In genomic region chr19:38263696-38264485, GRCh38 we compare ENCODE assay signal across 8 cellular contexts. TPM values are rescaled to one million over a fixed set of nuclear protein-coding genes. Genes with fewer than 3 reads are reported as not detected.
DNase-seq lines count a peak whose midpoint lies in the region; ATAC-seq and TF ChIP-seq lines count a peak whose summit lies in the region.

No MANE protein-coding gene starts in this region.

- TF ChIP-seq RAD21 in IMR-90 (IDR thresholded peaks at IDR 0.05; ENCODE audit: low read length), result no peak

- H3K4me1 Mint-ChIP-seq in T-cell, result peaks cover 32 to 40% (median 35%) of the 10 kb centered on the region in 3 donors

- peaks cover 3 to 5% of the 10 kb centered on the region in 2 donors for H3K27me3 Mint-ChIP-seq in T-cell

- dilution Hi-C loops in IMR-90 (cut with HindIII; ENCODE audit: low sequenced_read_pairs, unreplicated experiment), result no loop called here

- peak overlapping the region; percentile 47; the same call in 1 of the 2 replicates for H3K4ac ChIP-seq in IMR-90 (ENCODE audit: low read depth, low read length)

- H2AFZ ChIP-seq in IMR-90 (replicated peaks; ENCODE audit: low read length, poor library complexity), result peak overlapping the region; percentile 87

- no peak overlapping the region for H3K27ac ChIP-seq in IMR-90 (ENCODE audit: insufficient read depth, low read length)
- peak overlapping the region; percentile 49 for H3K27ac ChIP-seq in iPS-20b (ENCODE audit: low read length)

- peak overlapping the region; percentile 82 to 87 (median 83) for H3K4me3 Mint-ChIP-seq in T-cell

- H4K91ac ChIP-seq in IMR-90 (ENCODE audit: insufficient read depth, low read depth, low read length), result 0 out of 2 replicates have a peak overlapping the region, but pooled peaks have one; percentile 0

- H3K4me3 ChIP-seq in IMR-90 (ENCODE audit: insufficient read depth, low read depth, low read length), result peak overlapping the region; percentile 15
- peak overlapping the region; percentile 47 for H3K4me3 ChIP-seq in astrocyte of the cerebellum (ENCODE audit: low read depth, low read length)
- H3K4me3 ChIP-seq in iPS-20b (ENCODE audit: low read length), result peak overlapping the region; percentile 82; the same call in 1 of the 2 replicates

- no peak for TF ChIP-seq POLR2A in IMR-90 (IDR thresholded peaks at IDR 0.05; ENCODE audit: low read depth, low read length)

- H3K9me1 ChIP-seq in IMR-90 (ENCODE audit: insufficient read depth, low read length), result peaks cover 12% of the 10 kb centered on the region

- 0 out of 2 replicates have a peak overlapping the region, but pooled peaks have one; percentile 20 for H2AK5ac ChIP-seq in IMR-90 (ENCODE audit: low read depth, low read length)

- H3K27me3 ChIP-seq in IMR-90 (ENCODE audit: control insufficient read depth, insufficient read depth, low read length) (no peaks in the 10 kb centered on the region; the same call in 1 of the 2 replicates), iPS-20b (ENCODE audit: insufficient read depth, low read length) (no peaks in the 10 kb centered on the region)

- ATAC-seq in IMR-90 (ENCODE audit: low read depth) (peak; percentile 75), T-cell (replicated peaks in 1 of 4) (peak; percentile 86 to 93 (median 91)), HG03442 (IDR thresholded peaks at IDR 0.05; ENCODE audit: unreplicated experiment) (no peak), GM19023 (IDR thresholded peaks at IDR 0.05; ENCODE audit: unreplicated experiment) (no peak)

- peaks cover 10% of the 10 kb centered on the region for H3K4me1 ChIP-seq in IMR-90 (ENCODE audit: control insufficient read depth, insufficient read depth, low read length)
- peaks cover 30% of the 10 kb centered on the region for H3K4me1 ChIP-seq in iPS-20b (ENCODE audit: insufficient read depth, low read length)

- no TSS peak for BruUV-seq in IMR-90 (replicated peaks; lab: Mats Ljungman, UMichigan)

- peak overlapping the region; percentile 74 to 76 for H3K27ac Mint-ChIP-seq in T-cell

- no peak overlapping the region for H3K14ac ChIP-seq in IMR-90 (replicated peaks; ENCODE audit: low read depth, low read length)

- no peak overlapping the region for H3K18ac ChIP-seq in IMR-90 (ENCODE audit: low read depth, low read length)

- no peak overlapping the region for H2BK15ac ChIP-seq in IMR-90 (ENCODE audit: low read depth, low read length)

- peak overlapping the region; percentile 52 for H2BK120ac ChIP-seq in IMR-90 (ENCODE audit: low read depth, low read length)

- H3K23ac ChIP-seq in IMR-90 (ENCODE audit: low read depth, low read length), result no peak overlapping the region

- no peaks in the 10 kb centered on the region for H3K9me3 ChIP-seq in IMR-90 (ENCODE audit: control insufficient read depth, insufficient read depth, low read length)
- H3K9me3 ChIP-seq in iPS-20b (ENCODE audit: insufficient read depth, low read depth, low read length), result no peaks in the 10 kb centered on the region

- POLR2A ChIA-PET in IMR-90 (lab: Charles Lee; ENCODE audit: unreplicated experiment), result no interaction called here
- POLR2A ChIA-PET in T-cell (lab: Charles Lee), result interaction anchor here in 1 of 2 donors (0.6 kb wide), 1 partner anchor 360 kb away, joined by 4 read pairs; no protein-coding TSS in a partner anchor

- H3K79me1 ChIP-seq in IMR-90 (ENCODE audit: low read depth in 1 of 2, low read length in 2 of 2), result no peaks in the 10 kb centered on the region

- intact Hi-C loops in IMR-90 (cut with micrococcal nuclease), result no loop called here

- H3K36me3 Mint-ChIP-seq in T-cell, result no peaks in the 10 kb centered on the region

- H3K56ac ChIP-seq in IMR-90 (ENCODE audit: extremely low read depth, insufficient read depth, low read length), result no peak overlapping the region

- H2BK20ac ChIP-seq in IMR-90 (ENCODE audit: low read depth, low read length), result 0 out of 2 replicates have a peak overlapping the region, but pooled peaks have one; percentile 23

- peak overlapping the region; percentile 67 for H2AK9ac ChIP-seq in IMR-90 (replicated peaks; ENCODE audit: low read depth, low read length, poor library complexity)

- H3K9me3 Mint-ChIP-seq in T-cell, result no peaks in the 10 kb centered on the region

- DNase-seq in GF-D8 (lab: John Stamatoyannopoulos, UW), result peak; percentile 68
- DNase-seq in IMR-90, result peak; percentile 45
- DNase-seq in T-cell, result peak; percentile 44 to 82 (median 66)
- no peak for DNase-seq in astrocyte of the cerebellum (ENCODE audit: low read depth)
- peak; percentile 26 to 62 for DNase-seq in stimulated activated CD4-positive, alpha-beta T cell treated with anti-CD3 and anti-CD28 coated beads, Interleukin-12 subunit alpha, Interleukin-12 subunit beta, amount 100 ng/mL, for 24 hours (ENCODE audit: low read depth in 2 of 2)

- CTCF ChIA-PET in IMR-90 (lab: Yijun Ruan, JAX) (no interaction called here), T-cell (lab: Charles Lee) (interaction anchor here in 1 of 2 donors (0.6 to 1.0 kb wide), 2 partner anchors 24 to 72 kb away, joined by 3 read pairs; partner anchors contain the start of gene CATSPERG)

- H3K36me3 ChIP-seq in IMR-90 (ENCODE audit: control insufficient read depth, insufficient read depth, low read length) (no peaks in the 10 kb centered on the region), iPS-20b (ENCODE audit: insufficient read depth, low read depth, low read length) (no peaks in the 10 kb centered on the region)

- H4K20me1 ChIP-seq in IMR-90 (ENCODE audit: insufficient read depth, low read length), result no peaks in the 10 kb centered on the region

- peak overlapping the region in 1 of 2 experiments; percentile 77; a peak in 3 of 4 replicates for H4K8ac ChIP-seq in IMR-90 (ENCODE audit: low read depth in 2 of 2, low read length in 2 of 2)

- peak overlapping the region; percentile 4; the same call in 1 of the 2 replicates for H3K4me2 ChIP-seq in IMR-90 (ENCODE audit: low read depth, low read length)

- 23% methylated on average over 10 of the region's 33 CpGs; no CpG with 5 or more reads in 1 of the 2 experiments for WGBS in IMR-90 (ENCODE audit: extremely low coverage in 2 of 2, insufficient read length in 1 of 2), 2 experiments

- no peak overlapping the region for H4K5ac ChIP-seq in IMR-90 (ENCODE audit: low read depth, low read length)

- TF ChIP-seq CTCF in IMR-90 (conservative IDR thresholded peaks at IDR 0.05; ENCODE audit: low read depth, low read length) (no peak), astrocyte of the cerebellum (IDR thresholded peaks at IDR 0.05; ENCODE audit: low read depth, low read length, missing control alignments) (no peak)

- H2BK5ac ChIP-seq in IMR-90 (ENCODE audit: low read depth, low read length, poor library complexity, severe bottlenecking), result no peak overlapping the region

- no peak overlapping the region for H3K9ac ChIP-seq in IMR-90 (ENCODE audit: low read depth, low read length)
- H3K9ac ChIP-seq in iPS-20b (ENCODE audit: low read depth, low read length), result peak overlapping the region; percentile 57; the same call in 1 of the 2 replicates

- in situ Hi-C loops in IMR-90 (cut with MboI; ENCODE audit: low sequenced_read_pairs) (no loop called here), astrocyte of the cerebellum (cut with HindIII; ENCODE audit: low sequenced_read_pairs) (no loop called here)

TF ChIP-seq in IMR-90, 13 proteins besides CTCF, POLR2A, EP300 and RAD21 (continues in another document):
- TF ChIP-seq SMC3 (IDR thresholded peaks at IDR 0.05; ENCODE audit: low read depth, low read length) (no peak), MXI1 (IDR thresholded peaks at IDR 0.05; ENCODE audit: borderline replicate concordance, low read depth, low read length) (no peak), RFX5 (IDR thresholded peaks at IDR 0.05; ENCODE audit: low read depth, low read length) (no peak), RCOR1 (IDR thresholded peaks at IDR 0.05; ENCODE audit: insufficient replicate concordance, low read length) (no peak), CEBPB (IDR thresholded peaks at IDR 0.05; ENCODE audit: low read depth, low read length) (no peak), MAFK (IDR thresholded peaks at IDR 0.05; ENCODE audit: low read depth, low read length) (no peak), ELK1 (IDR thresholded peaks at IDR 0.05; ENCODE audit: borderline replicate concordance, low read depth, low read length) (no peak), MAZ (IDR thresholded peaks at IDR 0.05; ENCODE audit: borderline replicate concordance, low read depth, low read length) (no peak)

RNA-seq across cellular contexts. Expression of gene SPINT2, which starts 0.5 kb away (rescaled TPM):
- total RNA-seq in IMR-90 (2012; rRNA removed) (0.28 and 0.54 TPM in 2 replicates), T-cell (10 to 100 TPM; 30.3 to 48.5 (median 37.9) TPM)
- polyA plus RNA-seq in IMR-90 (2012; rRNA removed), result 1.2 and 2.2 TPM in 2 replicates
- 1.2 and 1.8 TPM in 2 replicates for polyA plus RNA-seq in IMR-90 (2012; cell fraction: cytosol; rRNA removed)
- polyA plus RNA-seq in IMR-90 (2012; cell fraction: nucleus; rRNA removed; ENCODE audit: low replicate concordance), result 1.2 and 1.3 TPM in 2 replicates

RNA-seq across cellular contexts. Expression of gene PPP1R14A, which starts 7.7 kb away (rescaled TPM):
- total RNA-seq in IMR-90 (2012; rRNA removed) (not detected in 2 replicates), T-cell (1 to 10 TPM in 2 of 5 donors, under 1 TPM in 1, not detected in 2; 0.82 to 2.8 (median 1.6) TPM)
- 0.84 and 2.0 TPM in 2 replicates for polyA plus RNA-seq in IMR-90 (2012; rRNA removed)
- 5.4 and 10.2 TPM in 2 replicates for polyA plus RNA-seq in IMR-90 (2012; cell fraction: cytosol; rRNA removed)
- polyA plus RNA-seq in IMR-90 (2012; cell fraction: nucleus; rRNA removed; ENCODE audit: low replicate concordance), result 2.1 and 3.5 TPM in 2 replicates

RNA-seq across cellular contexts. Expression of gene DPF1, which starts 39.9 kb away (rescaled TPM):
- total RNA-seq in IMR-90 (2012; rRNA removed) (3.2 and 4.2 TPM in 2 replicates), T-cell (not detected)
- 5.5 and 6.3 TPM in 2 replicates for polyA plus RNA-seq in IMR-90 (2012; rRNA removed)
- polyA plus RNA-seq in IMR-90 (2012; cell fraction: cytosol; rRNA removed), result 3.5 and 3.9 TPM in 2 replicates
- polyA plus RNA-seq in IMR-90 (2012; cell fraction: nucleus; rRNA removed; ENCODE audit: low replicate concordance), result 9.4 and 15.8 TPM in 2 replicates

RNA-seq across cellular contexts. Expression of gene C19orf33, which starts 40.2 kb away (rescaled TPM):
- total RNA-seq in IMR-90 (2012; rRNA removed), result 1.4 TPM in 1 of 2 replicates, not detected in the other
- 0.80 and 0.96 TPM in 2 replicates for polyA plus RNA-seq in IMR-90 (2012; rRNA removed)
- 0.44 and 3.1 TPM in 2 replicates for polyA plus RNA-seq in IMR-90 (2012; cell fraction: cytosol; rRNA removed)
- not detected in 2 replicates for polyA plus RNA-seq in IMR-90 (2012; cell fraction: nucleus; rRNA removed; ENCODE audit: low replicate concordance)
- 1 to 10 TPM in 2 of 5 donors, under 1 TPM in 1, not detected in 2; 0.56 to 1.4 (median 1.3) TPM for total RNA-seq in T-cell

RNA-seq across cellular contexts. Expression of gene YIF1B, which starts 51.9 kb away (rescaled TPM):
- total RNA-seq in IMR-90 (2012; rRNA removed) (72.2 and 78.9 TPM in 2 replicates), T-cell (10 to 100 TPM; 28.1 to 39.1 (median 34.1) TPM)
- polyA plus RNA-seq in IMR-90 (2012; rRNA removed), result 162 and 165 TPM in 2 replicates
- polyA plus RNA-seq in IMR-90 (2012; cell fraction: cytosol; rRNA removed), result 95.0 and 225 TPM in 2 replicates
- polyA plus RNA-seq in IMR-90 (2012; cell fraction: nucleus; rRNA removed; ENCODE audit: low replicate concordance), result 92.8 and 241 TPM in 2 replicates

Comparison
In these comparisons a context has a peak if more than half of its experiments do, and no peak if none do; other contexts are left out.
1. ATAC-seq: peak in IMR-90 (single experiment) and T-cell (4 of 4); none in HG03442 (single experiment) and GM19023 (single experiment).
2. H3K4me3 ChIP-seq: peak in every context shown above with its lines; median percentile 82 in iPS-20b; 47 in astrocyte of the cerebellum; 15 in IMR-90.
3. RNA of gene SPINT2, which starts 0.5 kb away (total RNA-seq): 30.3 to 48.5 TPM in T-cell; 0.28 to 0.54 TPM in IMR-90; every median in the first group is over 10 times any median in the second.